Comparison of ENCODE assay signal across 9 cellular contexts in the genomic region with DNA sequence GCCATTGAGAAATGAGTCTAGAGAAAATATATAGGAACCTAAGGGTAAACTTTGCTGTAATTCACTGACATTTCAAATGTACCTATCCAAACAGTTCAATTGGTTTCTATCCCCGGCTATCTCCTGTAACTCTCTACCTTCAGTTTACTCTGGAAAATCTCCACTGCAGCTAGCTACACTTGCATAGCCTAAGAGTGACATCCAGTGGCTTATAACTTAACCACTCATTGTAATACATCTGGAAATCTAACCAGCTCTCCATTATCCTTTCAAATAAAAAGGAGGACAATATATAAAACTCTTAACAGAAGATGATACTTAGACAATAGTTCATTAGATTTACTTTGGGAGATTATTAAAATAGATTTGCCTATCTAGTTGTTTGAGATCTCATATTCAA. TPM values are rescaled to one million over a fixed set of nuclear protein-coding genes. Genes with fewer than 3 reads are reported as not detected.
DNase-seq lines count a peak whose midpoint lies in the region; ATAC-seq and TF ChIP-seq lines count a peak whose summit lies in the region.
"Had no signal": no experiment of that assay in that cellular context is flagged by ENCODE, and none has a peak within 500 bp of the region (broad histone marks: within the 10 kb centered on the region; RNA-seq: fewer than 3 reads in every experiment).

No MANE protein-coding gene starts in this region.

- no peaks in the 10 kb centered on the region for H3K9me3 ChIP-seq in liver (ENCODE audit: control insufficient read depth in 4 of 4, low read length in 3 of 4)

- ATAC-seq in GM18907 (IDR thresholded peaks at IDR 0.05; ENCODE audit: unreplicated experiment), result no peak

- peak; percentile 40 for TF ChIP-seq CTCF in liver (IDR thresholded peaks at IDR 0.05; ENCODE audit: low read depth, low read length, missing input control)

- DNase-seq in AG20443 (ENCODE audit: low spot score), result peak; percentile 59
- peak; percentile 16 to 45 for DNase-seq in T47D (ENCODE audit: low read depth in 1 of 2, low spot score in 1 of 2)
- DNase-seq in AML-193 (lab: John Stamatoyannopoulos, UW), result no peak
- no peak for DNase-seq in stimulated activated CD4-positive, alpha-beta T cell treated with anti-CD3 and anti-CD28 coated beads, Interleukin-2, amount 100 ng/mL, for 48 hours
- no peak for DNase-seq in stimulated activated CD4-positive, alpha-beta T cell treated with anti-CD3 and anti-CD28 coated beads, Interleukin-4, amount 100 ng/mL, for 1 hour
- DNase-seq: Kasumi-1 had no signal

- 14% methylated on average over 1 of the region's 1 CpG for WGBS in liver

- no peak overlapping the region for H3K4me3 ChIP-seq in liver (ENCODE audit: low read depth in 1 of 3, low read length in 3 of 3)

- in situ Hi-C loops in T47D (cut with HindIII; ENCODE audit: low pct_unique_long_range_greater_than_20kb, low sequenced_read_pairs), result no loop called here

- peaks cover 0 to 9% (median 2%) of the 10 kb centered on the region in 4 donors for H3K27me3 ChIP-seq in liver (ENCODE audit: control insufficient read depth in 4 of 4, insufficient read depth in 4 of 4, low read length in 3 of 4)

- peak; percentile 70 for TF ChIP-seq RAD21 in Ishikawa (IDR thresholded peaks at IDR 0.05; ENCODE audit: low read depth)
- peak; percentile 82 to 83 for TF ChIP-seq RAD21 in liver (IDR thresholded peaks at IDR 0.05)

- H3K36me3 ChIP-seq in liver (ENCODE audit: control insufficient read depth in 4 of 4, insufficient read depth in 3 of 4, low read depth in 1 of 4, low read length in 3 of 4), result no peaks in the 10 kb centered on the region

- TF ChIP-seq EP300 in Ishikawa (IDR thresholded peaks at IDR 0.05; ENCODE audit: borderline replicate concordance), result no peak

- peaks cover 0 to 3% (median 0%) of the 10 kb centered on the region in 4 donors for H3K4me1 ChIP-seq in liver (ENCODE audit: control insufficient read depth in 4 of 4, insufficient read depth in 4 of 4, low read length in 3 of 4)

- no peak overlapping the region for H3K9ac ChIP-seq in liver (ENCODE audit: low read depth in 1 of 2, low read length in 2 of 2)

- no peak overlapping the region for H3K27ac ChIP-seq in liver (ENCODE audit: low read depth in 1 of 2, low read length in 2 of 2)

TF ChIP-seq in Ishikawa, 13 proteins besides CTCF, POLR2A, EP300 and RAD21:
- TF ChIP-seq, protein P1, sequence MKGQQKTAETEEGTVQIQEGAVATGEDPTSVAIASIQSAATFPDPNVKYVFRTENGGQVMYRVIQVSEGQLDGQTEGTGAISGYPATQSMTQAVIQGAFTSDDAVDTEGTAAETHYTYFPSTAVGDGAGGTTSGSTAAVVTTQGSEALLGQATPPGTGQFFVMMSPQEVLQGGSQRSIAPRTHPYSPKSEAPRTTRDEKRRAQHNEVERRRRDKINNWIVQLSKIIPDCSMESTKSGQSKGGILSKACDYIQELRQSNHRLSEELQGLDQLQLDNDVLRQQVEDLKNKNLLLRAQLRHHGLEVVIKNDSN (IDR thresholded peaks at IDR 0.05), result no peak
- TF ChIP-seq TAF1 (IDR thresholded peaks at IDR 0.05; ENCODE audit: low read depth) (no peak), NFIC (IDR thresholded peaks at IDR 0.05) (no peak), TEAD4 (IDR thresholded peaks at IDR 0.05) (no peak), EGR1 (IDR thresholded peaks at IDR 0.05) (no peak), TCF12 (IDR thresholded peaks at IDR 0.05; ENCODE audit: low read depth) (no peak), FOXM1 (IDR thresholded peaks at IDR 0.05; ENCODE audit: borderline replicate concordance, low read depth) (no peak), YY1 (IDR thresholded peaks at IDR 0.05; ENCODE audit: low read depth) (no peak), ZBTB7A (IDR thresholded peaks at IDR 0.05; ENCODE audit: low read depth) (no peak), CREB1 (IDR thresholded peaks at IDR 0.05; ENCODE audit: low read depth) (no peak), CEBPB (IDR thresholded peaks at IDR 0.05) (no peak)
- TF ChIP-seq, protein P2, sequence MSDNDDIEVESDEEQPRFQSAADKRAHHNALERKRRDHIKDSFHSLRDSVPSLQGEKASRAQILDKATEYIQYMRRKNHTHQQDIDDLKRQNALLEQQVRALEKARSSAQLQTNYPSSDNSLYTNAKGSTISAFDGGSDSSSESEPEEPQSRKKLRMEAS (IDR thresholded peaks at IDR 0.05), result no peak
- TF ChIP-seq, protein P3, sequence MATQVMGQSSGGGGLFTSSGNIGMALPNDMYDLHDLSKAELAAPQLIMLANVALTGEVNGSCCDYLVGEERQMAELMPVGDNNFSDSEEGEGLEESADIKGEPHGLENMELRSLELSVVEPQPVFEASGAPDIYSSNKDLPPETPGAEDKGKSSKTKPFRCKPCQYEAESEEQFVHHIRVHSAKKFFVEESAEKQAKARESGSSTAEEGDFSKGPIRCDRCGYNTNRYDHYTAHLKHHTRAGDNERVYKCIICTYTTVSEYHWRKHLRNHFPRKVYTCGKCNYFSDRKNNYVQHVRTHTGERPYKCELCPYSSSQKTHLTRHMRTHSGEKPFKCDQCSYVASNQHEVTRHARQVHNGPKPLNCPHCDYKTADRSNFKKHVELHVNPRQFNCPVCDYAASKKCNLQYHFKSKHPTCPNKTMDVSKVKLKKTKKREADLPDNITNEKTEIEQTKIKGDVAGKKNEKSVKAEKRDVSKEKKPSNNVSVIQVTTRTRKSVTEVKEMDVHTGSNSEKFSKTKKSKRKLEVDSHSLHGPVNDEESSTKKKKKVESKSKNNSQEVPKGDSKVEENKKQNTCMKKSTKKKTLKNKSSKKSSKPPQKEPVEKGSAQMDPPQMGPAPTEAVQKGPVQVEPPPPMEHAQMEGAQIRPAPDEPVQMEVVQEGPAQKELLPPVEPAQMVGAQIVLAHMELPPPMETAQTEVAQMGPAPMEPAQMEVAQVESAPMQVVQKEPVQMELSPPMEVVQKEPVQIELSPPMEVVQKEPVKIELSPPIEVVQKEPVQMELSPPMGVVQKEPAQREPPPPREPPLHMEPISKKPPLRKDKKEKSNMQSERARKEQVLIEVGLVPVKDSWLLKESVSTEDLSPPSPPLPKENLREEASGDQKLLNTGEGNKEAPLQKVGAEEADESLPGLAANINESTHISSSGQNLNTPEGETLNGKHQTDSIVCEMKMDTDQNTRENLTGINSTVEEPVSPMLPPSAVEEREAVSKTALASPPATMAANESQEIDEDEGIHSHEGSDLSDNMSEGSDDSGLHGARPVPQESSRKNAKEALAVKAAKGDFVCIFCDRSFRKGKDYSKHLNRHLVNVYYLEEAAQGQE (IDR thresholded peaks at IDR 0.05; ENCODE audit: low read depth), result no peak
TF ChIP-seq in Ishikawa: peak in this region for 0.

TF ChIP-seq in liver, 16 proteins besides CTCF, POLR2A, EP300 and RAD21:
- TF ChIP-seq JUND (IDR thresholded peaks at IDR 0.05), result no peak
- no peak for TF ChIP-seq FOXA1 (IDR thresholded peaks at IDR 0.05)
- no peak for TF ChIP-seq GABPA (IDR thresholded peaks at IDR 0.05 in 1 of 2, conservative IDR thresholded peaks at IDR 0.05 in 1 of 2)
- TF ChIP-seq HNF4A (conservative IDR thresholded peaks at IDR 0.05), result no peak
- no peak for TF ChIP-seq YY1 (IDR thresholded peaks at IDR 0.05)
- TF ChIP-seq, protein P2 (IDR thresholded peaks at IDR 0.05), result no peak
- TF ChIP-seq SP1 (IDR thresholded peaks at IDR 0.05), result no peak

RNA-seq across cellular contexts. Expression of a gene that starts 35.3 kb away (rescaled TPM):
- 10 to 100 TPM in 1 of 2 donors, 1 to 10 TPM in 1; 4.1 to 11.5 TPM for total RNA-seq in liver
- polyA plus RNA-seq in liver, result 1 to 10 TPM in 1 of 2 donors, under 1 TPM in 1; 0.89 to 1.9 TPM

Comparison
In these comparisons a context has a peak if more than half of its experiments do, and no peak if none do; other contexts are left out.
1. DNase-seq: peak in AG20443 (single experiment) and T47D (2 of 2); none in AML-193 (0 of 2), stimulated activated CD4-positive, alpha-beta T cell treated with anti-CD3 and anti-CD28 coated beads, Interleukin-2, amount 100 ng/mL, for 48 hours (0 of 2) and stimulated activated CD4-positive, alpha-beta T cell treated with anti-CD3 and anti-CD28 coated beads, Interleukin-4, amount 100 ng/mL, for 1 hour (single experiment).